In genomic region chr12:53453953-53454640, GRCh38 we compare ENCODE assay signal across 9 cellular contexts.
DNase-seq lines count a peak whose midpoint lies in the region; ATAC-seq and TF ChIP-seq lines count a peak whose summit lies in the region.
"Had no signal": no experiment of that assay in that cellular context is flagged by ENCODE, and none has a peak within 500 bp of the region (broad histone marks: within the 10 kb centered on the region; RNA-seq: fewer than 3 reads in every experiment).

No MANE protein-coding gene starts in this region.

- peak overlapping the region; percentile 95 for H3K4me3 Mint-ChIP-seq in activated T-cell treated with anti-CD3 and anti-CD28 coated beads, Interleukin-2, amount 50 U/mL, for 24 hours
- H3K4me3 Mint-ChIP-seq in stimulated activated effector memory CD8-positive, alpha-beta T cell treated with anti-CD3 and anti-CD28 coated beads, Interleukin-12 subunit alpha, Interleukin-12 subunit beta, amount 100 ng/mL, for 72 hours, result peak overlapping the region; percentile 89

- H3K36me3 ChIP-seq in WERI-Rb-1, result peaks cover 64% of the 10 kb centered on the region

- H3K27ac Mint-ChIP-seq in activated T-cell treated with anti-CD3 and anti-CD28 coated beads, Interleukin-2, amount 50 U/mL, for 24 hours, result peak overlapping the region; percentile 99
- H3K27ac Mint-ChIP-seq in stimulated activated effector memory CD8-positive, alpha-beta T cell treated with anti-CD3 and anti-CD28 coated beads, Interleukin-12 subunit alpha, Interleukin-12 subunit beta, amount 100 ng/mL, for 72 hours, result peak overlapping the region; percentile 99

- no peak for TF ChIP-seq CTCF in WERI-Rb-1 (IDR thresholded peaks at IDR 0.05; ENCODE audit: low read depth, low read length)
- TF ChIP-seq CTCF in fibroblast of pulmonary artery (IDR thresholded peaks at IDR 0.05; ENCODE audit: low read length, missing control alignments), result no peak

- no peaks in the 10 kb centered on the region for H3K9me3 Mint-ChIP-seq in activated T-cell treated with anti-CD3 and anti-CD28 coated beads, Interleukin-2, amount 50 U/mL, for 24 hours
- H3K9me3 Mint-ChIP-seq in stimulated activated effector memory CD8-positive, alpha-beta T cell treated with anti-CD3 and anti-CD28 coated beads, Interleukin-12 subunit alpha, Interleukin-12 subunit beta, amount 100 ng/mL, for 72 hours, result no peaks in the 10 kb centered on the region

- H3K9me3 ChIP-seq in WERI-Rb-1 (ENCODE audit: severe bottlenecking), result no peaks in the 10 kb centered on the region

- ATAC-seq in stimulated activated effector memory CD8-positive, alpha-beta T cell treated with anti-CD3 and anti-CD28 coated beads, Interleukin-12 subunit alpha, Interleukin-12 subunit beta, amount 100 ng/mL, for 72 hours, result no peak
- no peak for ATAC-seq in GM18505 (IDR thresholded peaks at IDR 0.05; ENCODE audit: unreplicated experiment)

- H3K27me3 ChIP-seq in WERI-Rb-1 (ENCODE audit: insufficient read depth, low read depth, severe bottlenecking), result no peaks in the 10 kb centered on the region

- no peak for DNase-seq in activated T-cell treated with anti-CD3 and anti-CD28 coated beads, Interleukin-2, amount 50 U/mL, for 24 hours
- DNase-seq in activated T-cell treated with anti-CD3 and anti-CD28 coated beads, Interleukin-2, amount 50 U/mL, for 1 hour, result no peak
- DNase-seq in WERI-Rb-1 (no peak), fibroblast of pulmonary artery (ENCODE audit: low read depth) (no peak), AG08396 (ENCODE audit: low spot score) (no peak)
- DNase-seq in stimulated activated effector memory CD8-positive, alpha-beta T cell treated with anti-CD3 and anti-CD28 coated beads, Interleukin-12 subunit alpha, Interleukin-12 subunit beta, amount 100 ng/mL, for 72 hours (ENCODE audit: low spot score in 2 of 2), result no peak
- no peak for DNase-seq in activated CD4-positive, alpha-beta T cell treated with anti-CD3 and anti-CD28 coated beads, Interleukin-2, amount 50 U/mL, for 1 hour
- DNase-seq: foreskin melanocyte had no signal

- peaks cover 53% of the 10 kb centered on the region for H3K4me1 Mint-ChIP-seq in activated T-cell treated with anti-CD3 and anti-CD28 coated beads, Interleukin-2, amount 50 U/mL, for 24 hours (ENCODE audit: low read depth)
- peaks cover 38% of the 10 kb centered on the region for H3K4me1 Mint-ChIP-seq in stimulated activated effector memory CD8-positive, alpha-beta T cell treated with anti-CD3 and anti-CD28 coated beads, Interleukin-12 subunit alpha, Interleukin-12 subunit beta, amount 100 ng/mL, for 72 hours

- H3K4me3 ChIP-seq in WERI-Rb-1 (ENCODE audit: low read depth, low read length) (peak overlapping the region; percentile 98), fibroblast of pulmonary artery (replicated peaks; ENCODE audit: low read depth, low read length) (peak overlapping the region; percentile 99)

- no peaks in the 10 kb centered on the region for H3K27me3 Mint-ChIP-seq in activated T-cell treated with anti-CD3 and anti-CD28 coated beads, Interleukin-2, amount 50 U/mL, for 24 hours

- no peak for TF ChIP-seq POLR2A in GM18505 (IDR thresholded peaks at IDR 0.05; ENCODE audit: borderline replicate concordance, extremely low read depth, insufficient read depth, insufficient read length)

- peaks cover 75% of the 10 kb centered on the region for H3K36me3 Mint-ChIP-seq in activated T-cell treated with anti-CD3 and anti-CD28 coated beads, Interleukin-2, amount 50 U/mL, for 24 hours (ENCODE audit: low read depth)
- peaks cover 84% of the 10 kb centered on the region for H3K36me3 Mint-ChIP-seq in stimulated activated effector memory CD8-positive, alpha-beta T cell treated with anti-CD3 and anti-CD28 coated beads, Interleukin-12 subunit alpha, Interleukin-12 subunit beta, amount 100 ng/mL, for 72 hours

- H3K27ac ChIP-seq in WERI-Rb-1, result no peak overlapping the region
